16 cellular contexts compared by ENCODE assay signal in genomic region chr19:23946569-23946968, GRCh38. TPM values are rescaled to one million over a fixed set of nuclear protein-coding genes. Genes with fewer than 3 reads are reported as not detected.
"Had no signal": no experiment of that assay in that cellular context is flagged by ENCODE, and none has a peak within 500 bp of the region (broad histone marks: within the 10 kb centered on the region; RNA-seq: fewer than 3 reads in every experiment).

No MANE protein-coding gene starts in this region.

- H3K27me3 Mint-ChIP-seq: activated T-helper 17 cell treated with anti-CD3 and anti-CD28 coated beads, Interleukin-2, amount 50 U/mL, for 72 hours; stimulated activated naive B cell treated with anti-CD40 and anti-IgM and Interleukin-4, amounts not matched to agents 10 μg/mL and 1 μg/mL and 100 μg/mL, for 72 hours had no signal

- H3K4me1 ChIP-seq: thyroid gland had no signal

- H3K9me3 ChIP-seq: thyroid gland had no signal

- H3K4me3 ChIP-seq: thyroid gland had no signal

- H3K4me1 Mint-ChIP-seq: nephron had no signal

- ATAC-seq: activated T-helper 17 cell treated with anti-CD3 and anti-CD28 coated beads, Interleukin-2, amount 50 U/mL, for 72 hours; left ventricle myocardium superior; stimulated activated naive B cell treated with anti-CD40 and anti-IgM and Interleukin-4, amounts not matched to agents 10 μg/mL and 1 μg/mL and 100 μg/mL, for 72 hours had no signal

- H3K36me3 ChIP-seq: thyroid gland had no signal

- DNase-seq: activated CD4-positive, alpha-beta T cell treated with anti-CD3 and anti-CD28 coated beads, Interleukin-2, amount 50 U/mL, for 4 hours; activated naive CD4-positive, alpha-beta T cell treated with anti-CD3 and anti-CD28 coated beads for 36 hours; activated T-cell treated with anti-CD3 and anti-CD28 coated beads for 4 hours; aorta; cerebellar nuclear complex; dermis blood vessel endothelial cell; kidney glomerular epithelial cell; left ventricle myocardium superior; mesenchymal stem cell; nucleus accumbens; stimulated activated CD4-positive, alpha-beta T cell treated with anti-CD3 and anti-CD28 coated beads, Interleukin-4, amount 100 ng/mL, for 1 hour; stimulated activated naive B cell treated with anti-CD40 and anti-IgM and Interleukin-4, amounts not matched to agents 10 μg/mL and 1 μg/mL and 100 μg/mL, for 72 hours; thyroid gland had no signal

- H3K27me3 ChIP-seq: thyroid gland had no signal

- H3K27ac Mint-ChIP-seq: activated naive CD4-positive, alpha-beta T cell treated with anti-CD3 and anti-CD28 coated beads for 36 hours; activated T-helper 17 cell treated with anti-CD3 and anti-CD28 coated beads, Interleukin-2, amount 50 U/mL, for 72 hours; nephron; stimulated activated naive B cell treated with anti-CD40 and anti-IgM and Interleukin-4, amounts not matched to agents 10 μg/mL and 1 μg/mL and 100 μg/mL, for 72 hours had no signal

- H3K27ac ChIP-seq: epithelial cell of prostate, thyroid gland had no signal

- H3K4me3 Mint-ChIP-seq: activated naive CD4-positive, alpha-beta T cell treated with anti-CD3 and anti-CD28 coated beads for 36 hours; activated T-helper 17 cell treated with anti-CD3 and anti-CD28 coated beads, Interleukin-2, amount 50 U/mL, for 72 hours; nephron; stimulated activated naive B cell treated with anti-CD40 and anti-IgM and Interleukin-4, amounts not matched to agents 10 μg/mL and 1 μg/mL and 100 μg/mL, for 72 hours had no signal

RNA-seq across cellular contexts. Expression of gene ZNF726, which starts 31.9 kb away (rescaled TPM):
- total RNA-seq: left ventricle myocardium superior had no signal
